Comparison of ENCODE assay signal across 17 cellular contexts in the genomic region with DNA sequence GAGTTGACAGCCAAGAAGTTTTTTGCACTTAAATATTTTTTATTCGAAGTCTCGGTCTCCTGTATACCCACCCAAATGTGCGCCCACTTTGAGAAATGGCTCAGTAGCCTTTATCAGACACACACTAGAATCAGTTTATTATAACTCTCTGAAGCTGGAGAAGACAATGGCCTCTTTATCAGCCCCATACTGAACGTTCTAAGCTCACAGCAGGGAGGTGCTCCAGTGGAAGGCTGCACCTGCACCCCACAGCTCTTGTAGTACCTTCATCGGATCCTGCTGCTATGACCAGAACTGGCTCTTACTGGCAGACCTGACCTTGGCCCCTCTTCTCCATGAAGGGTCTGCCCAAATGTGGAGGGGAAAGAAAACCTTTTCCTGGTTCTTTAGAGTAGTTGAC.
A peak's percentile ranks its signal among the peaks of the same experiment; 100 is the strongest.
DNase-seq lines count a peak whose midpoint lies in the region; ATAC-seq and TF ChIP-seq lines count a peak whose summit lies in the region.
"Had no signal": no experiment of that assay in that cellular context is flagged by ENCODE, and none has a peak within 500 bp of the region (broad histone marks: within the 10 kb centered on the region; RNA-seq: fewer than 3 reads in every experiment).

No MANE protein-coding gene starts in this region.

- no peaks in the 10 kb centered on the region for H3K4me1 Mint-ChIP-seq in activated T-helper 17 cell treated with anti-CD3 and anti-CD28 coated beads, Interleukin-2, amount 50 U/mL, for 72 hours

- H3K27me3 Mint-ChIP-seq in activated T-helper 17 cell treated with anti-CD3 and anti-CD28 coated beads, Interleukin-2, amount 50 U/mL, for 72 hours, result no peaks in the 10 kb centered on the region
- H3K27me3 Mint-ChIP-seq: CD4-positive, CD25-positive, alpha-beta regulatory T cell had no signal

- H3K27me3 ChIP-seq in cardiac muscle cell (no peaks in the 10 kb centered on the region), heart right ventricle (no peaks in the 10 kb centered on the region)
- H3K27me3 ChIP-seq: SJCRH30 had no signal

- ATAC-seq in heart right ventricle (no peak), GM18870 (IDR thresholded peaks at IDR 0.05; ENCODE audit: unreplicated experiment) (no peak), HG02870 (IDR thresholded peaks at IDR 0.05; ENCODE audit: unreplicated experiment) (no peak)
- no peak for ATAC-seq in activated T-helper 17 cell treated with anti-CD3 and anti-CD28 coated beads, Interleukin-2, amount 50 U/mL, for 72 hours (replicated peaks)

- no peaks in the 10 kb centered on the region for H3K36me3 Mint-ChIP-seq in activated T-helper 17 cell treated with anti-CD3 and anti-CD28 coated beads, Interleukin-2, amount 50 U/mL, for 72 hours (ENCODE audit: low read depth)

- intact Hi-C loops in heart right ventricle (cut with DNase I), result loop anchor here in 3 of 10 donors (5.0 to 10.0 kb wide), 3 partner anchors 122 to 265 kb away; no protein-coding TSS in a partner anchor

- H3K4me3 ChIP-seq in cardiac muscle cell (no peak overlapping the region), heart right ventricle (no peak overlapping the region)
- H3K4me3 ChIP-seq: SJCRH30 had no signal

- H3K36me3 ChIP-seq in cardiac muscle cell, result peaks cover 2% of the 10 kb centered on the region
- peaks cover 0 to 7% (median 0%) of the 10 kb centered on the region in 9 donors for H3K36me3 ChIP-seq in heart right ventricle
- H3K36me3 ChIP-seq: SJCRH30 had no signal

- H3K9me3 ChIP-seq in cardiac muscle cell (ENCODE audit: low read depth), result no peaks in the 10 kb centered on the region
- H3K9me3 ChIP-seq in heart right ventricle, result no peaks in the 10 kb centered on the region
- H3K9me3 ChIP-seq: SJCRH30 had no signal

- TF ChIP-seq CTCF in cardiac muscle cell (IDR thresholded peaks at IDR 0.05; ENCODE audit: low read depth, low read length), result no peak
- no peak for TF ChIP-seq CTCF in heart right ventricle (IDR thresholded peaks at IDR 0.05)

- peak overlapping the region; percentile 65 for H3K27ac ChIP-seq in cardiac muscle cell
- H3K27ac ChIP-seq in heart right ventricle, result peak overlapping the region in 2 of 10 donors; percentile 48 to 53
- H3K27ac ChIP-seq: RWPE1, SJCRH30 had no signal

- DNase-seq in cardiac muscle cell (ENCODE audit: low read depth in 1 of 2, low spot score in 1 of 2) (no peak), heart right ventricle (no peak), NCI-H2107 (lab: John Stamatoyannopoulos, UW) (peak; percentile 18), NCI-H526 (lab: John Stamatoyannopoulos, UW) (peak; percentile 6 to 33), activated T-cell treated with anti-CD3 and anti-CD28 coated beads for 4 hours (no peak)
- DNase-seq: CD4-positive, CD25-positive, alpha-beta regulatory T cell; KBM-7; NCI-H1048; NCI-H226; NK-92 treated with Interleukin-12 subunit alpha and Interleukin-12 subunit beta, amount 100 ng/mL, for 24 hours; OCI-M1; SJCRH30; SW 1271 had no signal

- no peak overlapping the region for H3K27ac Mint-ChIP-seq in activated T-helper 17 cell treated with anti-CD3 and anti-CD28 coated beads, Interleukin-2, amount 50 U/mL, for 72 hours

- H3K4me3 Mint-ChIP-seq in activated T-helper 17 cell treated with anti-CD3 and anti-CD28 coated beads, Interleukin-2, amount 50 U/mL, for 72 hours, result no peak overlapping the region
- H3K4me3 Mint-ChIP-seq: CD4-positive, CD25-positive, alpha-beta regulatory T cell had no signal

- WGBS in heart right ventricle, 2 donors, result 85 to 87% methylated on average over 5 of the region's 5 CpGs

- H3K9me3 Mint-ChIP-seq in activated T-helper 17 cell treated with anti-CD3 and anti-CD28 coated beads, Interleukin-2, amount 50 U/mL, for 72 hours, result no peaks in the 10 kb centered on the region
- H3K9me3 Mint-ChIP-seq: CD4-positive, CD25-positive, alpha-beta regulatory T cell had no signal

- peaks cover 47% of the 10 kb centered on the region for H3K4me1 ChIP-seq in cardiac muscle cell (ENCODE audit: low read depth)
- H3K4me1 ChIP-seq in heart right ventricle, result peaks cover 0 to 26% (median 20%) of the 10 kb centered on the region in 9 donors
- H3K4me1 ChIP-seq: SJCRH30 had no signal

Comparison
In these comparisons a context has a peak if more than half of its experiments do, and no peak if none do; other contexts are left out.
1. DNase-seq: peak in NCI-H2107 (single experiment) and NCI-H526 (2 of 2); none in cardiac muscle cell (0 of 2), heart right ventricle (0 of 2) and activated T-cell treated with anti-CD3 and anti-CD28 coated beads for 4 hours (single experiment).